10 cellular contexts compared by ENCODE assay signal in the genomic region with DNA sequence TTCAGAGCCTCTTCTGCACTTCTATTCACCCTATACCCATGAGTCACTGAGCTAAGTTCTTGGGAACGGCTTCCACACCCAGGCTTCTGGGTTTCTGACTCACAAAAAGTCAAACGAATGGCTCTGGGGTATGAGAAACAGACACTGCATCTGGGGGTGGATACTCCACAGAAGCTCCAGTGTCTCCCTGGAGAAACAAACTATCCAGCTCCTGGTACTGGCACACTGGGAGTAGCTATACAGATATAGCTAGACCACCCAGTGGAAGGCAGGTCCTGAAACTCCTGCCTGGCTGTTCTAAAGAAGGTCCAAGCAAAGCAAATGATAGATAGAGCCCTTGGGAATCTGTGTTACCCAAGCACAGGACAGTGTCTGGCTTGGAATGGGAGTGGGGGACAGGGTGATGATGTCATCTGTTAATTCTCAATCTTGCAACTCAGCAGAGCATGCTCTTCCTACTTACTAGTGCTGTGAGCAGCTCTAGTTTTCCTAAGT.
A peak's percentile ranks its signal among the peaks of the same experiment; 100 is the strongest.
DNase-seq lines count a peak whose midpoint lies in the region; ATAC-seq and FAIRE-seq lines count a peak whose summit lies in the region.
"Had no signal": no experiment of that assay in that cellular context is flagged by ENCODE, and none has a peak within 500 bp of the region (broad histone marks: within the 10 kb centered on the region; RNA-seq: fewer than 3 reads in every experiment).

No MANE protein-coding gene starts in this region.

- DNase-seq in AG08396 (ENCODE audit: low spot score) (peak; percentile 86), OCI-M1 (lab: John Stamatoyannopoulos, UW) (peak; percentile 12), fibroblast of gingiva (ENCODE audit: low read depth) (peak; percentile 65), non-pigmented ciliary epithelial cell (ENCODE audit: low read depth) (peak; percentile 80), 8988T (no peak), HTR-8/SVneo (ENCODE audit: insufficient read length, low spot score) (no peak)
- DNase-seq: amygdala, naive B cell had no signal

- no peak for ATAC-seq in HG03135 (IDR thresholded peaks at IDR 0.05; ENCODE audit: unreplicated experiment)
- ATAC-seq in HG02884 (IDR thresholded peaks at IDR 0.05; ENCODE audit: unreplicated experiment), result no peak

- FAIRE-seq in HTR-8/SVneo (lab: Jason Lieb, UNC), result no peak

Comparison
In these comparisons a context has a peak if more than half of its experiments do, and no peak if none do; other contexts are left out.
1. DNase-seq: peak in AG08396 (single experiment), OCI-M1 (single experiment), fibroblast of gingiva (single experiment) and non-pigmented ciliary epithelial cell (single experiment); none in 8988T (single experiment) and HTR-8/SVneo (single experiment).